Comparison of ENCODE assay signal across 15 cellular contexts in the genomic region with DNA sequence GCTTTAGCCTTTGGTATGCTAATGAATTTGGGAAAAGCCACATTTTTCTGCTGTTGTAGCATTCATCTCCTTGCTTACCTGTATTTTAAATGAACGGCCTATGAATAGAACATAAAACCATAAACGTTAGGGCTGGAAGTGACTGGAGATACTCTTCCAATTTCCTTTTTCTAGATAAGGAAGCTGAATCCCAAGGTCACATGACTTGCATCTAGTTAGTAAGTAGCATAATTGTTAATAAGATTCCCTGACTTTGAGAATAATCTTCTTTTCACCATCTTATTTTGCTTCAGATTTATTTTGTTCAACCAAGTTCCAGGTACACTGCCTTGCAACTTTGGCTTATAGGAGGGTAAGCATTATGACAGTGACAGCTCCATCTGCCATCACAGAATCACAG. TPM values are rescaled to one million over a fixed set of nuclear protein-coding genes. Genes with fewer than 3 reads are reported as not detected.
DNase-seq lines count a peak whose midpoint lies in the region; ATAC-seq, FAIRE-seq and TF ChIP-seq lines count a peak whose summit lies in the region.
"Had no signal": no experiment of that assay in that cellular context is flagged by ENCODE, and none has a peak within 500 bp of the region (broad histone marks: within the 10 kb centered on the region; RNA-seq: fewer than 3 reads in every experiment).

No MANE protein-coding gene starts in this region.

- ATAC-seq in K562: no peak
- no peak for ATAC-seq in memory B cell (ENCODE audit: low read depth)
- ATAC-seq in stimulated activated effector memory CD8-positive, alpha-beta T cell treated with anti-CD3 and anti-CD28 coated beads, Interleukin-12 subunit alpha, Interleukin-12 subunit beta, amount 100 ng/mL, for 72 hours: no peak
- ATAC-seq: HCT116 had no signal

- H3K36me3 Mint-ChIP-seq in memory B cell: peaks cover 1% of the 10 kb centered on the region
- peaks cover 19% of the 10 kb centered on the region for H3K36me3 Mint-ChIP-seq in stimulated activated effector memory CD8-positive, alpha-beta T cell treated with anti-CD3 and anti-CD28 coated beads, Interleukin-12 subunit alpha, Interleukin-12 subunit beta, amount 100 ng/mL, for 72 hours
- peaks cover 0 to 14% (median 1%) of the 10 kb centered on the region in 3 donors for H3K36me3 Mint-ChIP-seq in CD8-positive, alpha-beta memory T cell

- DNase-seq in NCI-H82 (lab: John Stamatoyannopoulos, UW) (peak; percentile 20), NCI-H82 treated with DMSO at 0.1 percent for 48 hours (lab: John Stamatoyannopoulos, UW; ENCODE audit: unreplicated experiment) (no peak), K562 (ENCODE audit: extremely low read depth in 1 of 4, low spot score in 3 of 4) (no peak), memory B cell (ENCODE audit: low spot score in 2 of 2) (no peak), NOMO-1 (lab: John Stamatoyannopoulos, UW; ENCODE audit: unreplicated experiment in 2 of 2) (no peak), ACHN (no peak)
- DNase-seq in stimulated activated effector memory CD8-positive, alpha-beta T cell treated with anti-CD3 and anti-CD28 coated beads, Interleukin-12 subunit alpha, Interleukin-12 subunit beta, amount 100 ng/mL, for 72 hours (ENCODE audit: low spot score in 2 of 2): no peak
- no peak for DNase-seq in CD8-positive, alpha-beta memory T cell
- DNase-seq: AML-193, DMS79 treated with DMSO at 0.1 percent for 48 hours, GF-D8, KBM-7 had no signal

- H3K4me2 ChIP-seq in K562 (ENCODE audit: insufficient read depth, low read length): no peak overlapping the region
- H3K4me2 ChIP-seq: BLaER1 had no signal

- no peak overlapping the region for H3K9ac ChIP-seq in K562 (ENCODE audit: insufficient read depth in 1 of 2, low read depth in 2 of 2, low read length in 2 of 2)
- H3K9ac ChIP-seq: BLaER1 had no signal

- TF ChIP-seq POLR2A in K562 (conservative IDR thresholded peaks at IDR 0.05): no peak

- intact Hi-C loops in K562 (cut with micrococcal nuclease): no loop called here

- WGBS in K562 (ENCODE audit: insufficient coverage, low coverage, missing lambda C conversion rate): 43% methylated on average over 2 of the region's 2 CpGs

- no peaks in the 10 kb centered on the region for H3K27me3 Mint-ChIP-seq in memory B cell
- H3K27me3 Mint-ChIP-seq in CD8-positive, alpha-beta memory T cell: no peaks in the 10 kb centered on the region

- no peak overlapping the region for H3K4me3 Mint-ChIP-seq in memory B cell
- no peak overlapping the region for H3K4me3 Mint-ChIP-seq in stimulated activated effector memory CD8-positive, alpha-beta T cell treated with anti-CD3 and anti-CD28 coated beads, Interleukin-12 subunit alpha, Interleukin-12 subunit beta, amount 100 ng/mL, for 72 hours
- H3K4me3 Mint-ChIP-seq in CD8-positive, alpha-beta memory T cell: no peak overlapping the region

- in situ Hi-C loops in K562 (cut with MboI): no loop called here
- in situ Hi-C loops in ACHN (cut with HindIII; ENCODE audit: low pct_ligation_motif_present, low pct_unique_long_range_greater_than_20kb, low sequenced_read_pairs): no loop called here

- no peak for TF ChIP-seq CTCF in K562 (IDR thresholded peaks at IDR 0.05 in 2 of 3, conservative IDR thresholded peaks at IDR 0.05 in 1 of 3; ENCODE audit: insufficient read depth in 2 of 3, low read depth in 1 of 3, low read length in 3 of 3)

- H3K27me3 ChIP-seq in K562 (ENCODE audit: control insufficient read depth in 2 of 2, insufficient read depth in 2 of 2, low read length in 2 of 2): no peaks in the 10 kb centered on the region
- no peaks in the 10 kb centered on the region for H3K27me3 ChIP-seq in CD8-positive, alpha-beta memory T cell (ENCODE audit: insufficient read depth, low read length, poor library complexity, severe bottlenecking)
- H3K27me3 ChIP-seq: BLaER1 had no signal

- peaks cover 0 to 19% of the 10 kb centered on the region in 2 experiments; a peak in 3 of 5 replicates for H3K4me1 ChIP-seq in K562 (replicated peaks in 1 of 2; ENCODE audit: control insufficient read depth in 2 of 2, insufficient read depth in 2 of 2, low read length in 2 of 2)
- H3K4me1 ChIP-seq in CD8-positive, alpha-beta memory T cell (ENCODE audit: insufficient read depth, low read length): no peaks in the 10 kb centered on the region

- no peaks in the 10 kb centered on the region for H3K9me1 ChIP-seq in K562 (ENCODE audit: control insufficient read depth, insufficient read depth, low read length)

- H3K36me3 ChIP-seq in K562 (ENCODE audit: control insufficient read depth, insufficient read depth, low read length): peaks cover 16% of the 10 kb centered on the region; the same call in 2 of the 3 replicates
- peaks cover under 1% of the 10 kb centered on the region for H3K36me3 ChIP-seq in CD8-positive, alpha-beta memory T cell (ENCODE audit: insufficient read depth, low read length)

- no peak for TF ChIP-seq EP300 in K562 (IDR thresholded peaks at IDR 0.05; ENCODE audit: low read length)

- peaks cover 35% of the 10 kb centered on the region for H3K4me1 Mint-ChIP-seq in memory B cell
- peaks cover 48% of the 10 kb centered on the region for H3K4me1 Mint-ChIP-seq in stimulated activated effector memory CD8-positive, alpha-beta T cell treated with anti-CD3 and anti-CD28 coated beads, Interleukin-12 subunit alpha, Interleukin-12 subunit beta, amount 100 ng/mL, for 72 hours
- H3K4me1 Mint-ChIP-seq in CD8-positive, alpha-beta memory T cell: peaks cover 42 to 74% (median 71%) of the 10 kb centered on the region in 3 donors

- H2AFZ ChIP-seq in K562 (ENCODE audit: low read depth, low read length): no peak overlapping the region

- H3K27ac Mint-ChIP-seq in memory B cell: peak overlapping the region; percentile 4
- H3K27ac Mint-ChIP-seq in stimulated activated effector memory CD8-positive, alpha-beta T cell treated with anti-CD3 and anti-CD28 coated beads, Interleukin-12 subunit alpha, Interleukin-12 subunit beta, amount 100 ng/mL, for 72 hours: peak overlapping the region; percentile 29
- peak overlapping the region in 1 of 8 donors; percentile 81 for H3K27ac Mint-ChIP-seq in CD8-positive, alpha-beta memory T cell

- H3K9me3 ChIP-seq in K562 (replicated peaks; ENCODE audit: control insufficient read depth, insufficient read depth, low read depth, low read length): no peaks in the 10 kb centered on the region
- no peaks in the 10 kb centered on the region for H3K9me3 ChIP-seq in CD8-positive, alpha-beta memory T cell (ENCODE audit: low read length)
- H3K9me3 ChIP-seq: BLaER1 had no signal

- BruUV-seq in K562 (replicated peaks; lab: Mats Ljungman, UMichigan): no TSS peak

- peaks cover 86% of the 10 kb centered on the region for H3K79me2 ChIP-seq in K562 (ENCODE audit: control insufficient read depth, insufficient read depth, low read length)

- peaks cover 9% of the 10 kb centered on the region; the same call in 1 of the 2 replicates for H4K20me1 ChIP-seq in K562 (replicated peaks; ENCODE audit: control insufficient read depth, insufficient read depth, low read length)

- no peaks in the 10 kb centered on the region for H3K9me3 Mint-ChIP-seq in memory B cell
- no peaks in the 10 kb centered on the region for H3K9me3 Mint-ChIP-seq in stimulated activated effector memory CD8-positive, alpha-beta T cell treated with anti-CD3 and anti-CD28 coated beads, Interleukin-12 subunit alpha, Interleukin-12 subunit beta, amount 100 ng/mL, for 72 hours
- no peaks in the 10 kb centered on the region for H3K9me3 Mint-ChIP-seq in CD8-positive, alpha-beta memory T cell

- no peak overlapping the region for H3K27ac ChIP-seq in K562 (ENCODE audit: extremely low read depth, low read depth, low read length)
- no peak overlapping the region for H3K27ac ChIP-seq in CD8-positive, alpha-beta memory T cell (ENCODE audit: low read depth, low read length)
- H3K27ac ChIP-seq: 22Rv1, BLaER1 had no signal

- no peak for FAIRE-seq in K562 (lab: Jason Lieb, UNC)

- POLR2A ChIA-PET in K562 (lab: Yijun Ruan, JAX): interaction anchor here (1.4 to 2.8 kb wide), 5 partner anchors 9 to 43 kb away, joined by 5 to 17 read pairs (median 7); no protein-coding TSS in a partner anchor
- POLR2A ChIA-PET in CD8-positive, alpha-beta memory T cell (lab: Charles Lee): no interaction called here

- no peak for TF ChIP-seq RAD21 in K562 (CRISPR knock-in tag; conservative IDR thresholded peaks at IDR 0.05 in 1 of 2, IDR thresholded peaks at IDR 0.05 in 1 of 2)

- H3K4me3 ChIP-seq in K562: no peak overlapping the region
- H3K4me3 ChIP-seq in CD8-positive, alpha-beta memory T cell (ENCODE audit: low read length): no peak overlapping the region
- H3K4me3 ChIP-seq: BLaER1 had no signal

- CTCF ChIA-PET in K562 (lab: Yijun Ruan, JAX; ENCODE audit: low intra/inter-chr PET ratio): no interaction called here
- CTCF ChIA-PET in CD8-positive, alpha-beta memory T cell (lab: Charles Lee): interaction anchor here (1.3 kb wide), 1 partner anchor 9 kb away, joined by 4 read pairs; no protein-coding TSS in a partner anchor

RNA-seq across cellular contexts. Expression of a gene that starts 20.7 kb away (rescaled TPM):
- 59.6 and 88.6 TPM in 2 replicates for total RNA-seq in K562 (2011; cell fraction: chromatin; rRNA removed; ENCODE audit: low replicate concordance)
- 36.5 and 42.8 TPM in 2 replicates for total RNA-seq in K562 (2011; cell fraction: nucleolus; rRNA removed)
- total RNA-seq in K562 (2011; cell fraction: nucleoplasm; rRNA removed): 58.9 and 67.9 TPM in 2 replicates
- total RNA-seq in K562 (2014; rRNA removed) (9.3 and 17.9 TPM in 2 replicates), K562 (2014; rRNA removed; fragmentation: Illumina TruSeq; extraction: Trizol) (16.7 and 17.4 TPM in 2 replicates), K562 (2015; rRNA removed; fragmentation: Illumina TruSeq; extraction: Trizol) (11.5 and 14.3 TPM in 2 replicates), K562 (2021) (24.6 and 32.9 TPM in 2 replicates)
- polyA plus RNA-seq in K562 (2011; rRNA removed) (36.7 and 37.6 TPM in 2 replicates), K562 (2014; fragmentation: Illumina TruSeq; extraction: Trizol) (12.8 and 13.9 TPM in 2 replicates), K562 (2014; fragmentation: Nextera tagmentation; extraction: Ambion mirVana) (1 to 10 TPM; 6.2 to 8.8 TPM), K562 (2014; rRNA removed) (15.2 and 20.7 TPM in 2 replicates)
- polyA plus RNA-seq in K562 (2011; cell fraction: cytosol; rRNA removed): 18.1 and 21.2 TPM in 2 replicates
- 32.0 and 53.9 TPM in 2 replicates for polyA plus RNA-seq in K562 (2011; cell fraction: nucleus; rRNA removed)
- 9.6 and 20.6 TPM in 2 replicates for polyA plus RNA-seq in K562 (2012)
- 42.0 and 44.5 TPM in 2 replicates for polyA minus RNA-seq in K562 (2011; rRNA and poly(A)+ RNA removed)
- polyA minus RNA-seq in K562 (2011; cell fraction: cytosol; rRNA and poly(A)+ RNA removed): 21.0 and 33.3 TPM in 2 replicates
- 24.0 and 38.5 TPM in 2 replicates for polyA minus RNA-seq in K562 (2011; cell fraction: nucleus; rRNA and poly(A)+ RNA removed)
- 100 to 1,000 TPM; 120 to 121 TPM for total RNA-seq in CD8-positive, alpha-beta memory T cell
- 39.7 TPM for polyA plus RNA-seq in CD8-positive, alpha-beta memory T cell

RNA-seq across cellular contexts. Expression of a gene that starts 44.8 kb away (rescaled TPM):
- total RNA-seq in K562 (2011; cell fraction: chromatin; rRNA removed; ENCODE audit: low replicate concordance): 56.8 and 107 TPM in 2 replicates
- 39.1 and 40.5 TPM in 2 replicates for total RNA-seq in K562 (2011; cell fraction: nucleolus; rRNA removed)
- total RNA-seq in K562 (2011; cell fraction: nucleoplasm; rRNA removed): 58.4 and 98.3 TPM in 2 replicates
- total RNA-seq in K562 (2014; rRNA removed): 26.7 and 28.5 TPM in 2 replicates
- 85.8 and 97.1 TPM in 2 replicates for total RNA-seq in K562 (2014; rRNA removed; fragmentation: Illumina TruSeq; extraction: Trizol)
- 86.1 and 96.4 TPM in 2 replicates for total RNA-seq in K562 (2015; rRNA removed; fragmentation: Illumina TruSeq; extraction: Trizol)
- total RNA-seq in K562 (2021): 73.1 and 77.2 TPM in 2 replicates
- polyA plus RNA-seq in K562 (2011; rRNA removed): 54.2 and 92.2 TPM in 2 replicates
- 25.6 and 49.0 TPM in 2 replicates for polyA plus RNA-seq in K562 (2011; cell fraction: cytosol; rRNA removed)
- 51.2 and 66.2 TPM in 2 replicates for polyA plus RNA-seq in K562 (2011; cell fraction: nucleus; rRNA removed)
- polyA plus RNA-seq in K562 (2012): 72.7 and 118 TPM in 2 replicates
- 79.2 and 99.4 TPM in 2 replicates for polyA plus RNA-seq in K562 (2014; fragmentation: Illumina TruSeq; extraction: Trizol)
- polyA plus RNA-seq in K562 (2014; fragmentation: Nextera tagmentation; extraction: Ambion mirVana): 10 to 100 TPM; 47.8 to 49.6 TPM
- 42.3 and 58.0 TPM in 2 replicates for polyA plus RNA-seq in K562 (2014; rRNA removed)
- 37.4 and 44.6 TPM in 2 replicates for polyA minus RNA-seq in K562 (2011; rRNA and poly(A)+ RNA removed)
- 36.6 and 38.2 TPM in 2 replicates for polyA minus RNA-seq in K562 (2011; cell fraction: cytosol; rRNA and poly(A)+ RNA removed)
- 20.3 and 24.0 TPM in 2 replicates for polyA minus RNA-seq in K562 (2011; cell fraction: nucleus; rRNA and poly(A)+ RNA removed)
- total RNA-seq in CD8-positive, alpha-beta memory T cell: 10 to 100 TPM; 64.5 to 66.9 TPM
- 48.0 TPM for polyA plus RNA-seq in CD8-positive, alpha-beta memory T cell
